In genomic region chr11:7688238-7688826, GRCh38 we compare ENCODE assay signal across 9 cellular contexts. TPM values are rescaled to one million over a fixed set of nuclear protein-coding genes. Genes with fewer than 3 reads are reported as not detected.
DNase-seq lines count a peak whose midpoint lies in the region; ATAC-seq and TF ChIP-seq lines count a peak whose summit lies in the region.
"Had no signal": no experiment of that assay in that cellular context is flagged by ENCODE, and none has a peak within 500 bp of the region (broad histone marks: within the 10 kb centered on the region; RNA-seq: fewer than 3 reads in every experiment).

No MANE protein-coding gene starts in this region.

- POLR2A ChIA-PET in BJ (lab: Charles Lee) (no interaction called here), WTC11 (lab: Charles Lee) (no interaction called here)

- H3K9me3 Mint-ChIP-seq in WTC11, result no peaks in the 10 kb centered on the region
- H3K9me3 Mint-ChIP-seq in activated T-helper 1 cell treated with anti-CD3 and anti-CD28 coated beads, Interleukin-12 subunit alpha, Interleukin-12 subunit beta, Interleukin-2, Interleukin-4 antibody, amounts not matched to agents 30 ng/mL and 10 ng/mL and 1 ng/mL, durations not matched to agents 14 hours and 24 hours and 36 hours, result no peaks in the 10 kb centered on the region

- CTCF ChIA-PET in BJ (lab: Yijun Ruan, JAX), result interaction anchor here (0.7 to 2.4 kb wide), 16 partner anchors 9 to 731 kb away, joined by 3 to 18 read pairs (median 4); no protein-coding TSS in a partner anchor
- CTCF ChIA-PET in WTC11 (lab: Charles Lee), result interaction anchor here (1.9 to 2.1 kb wide), 3 partner anchors 23 to 117 kb away, joined by 6 to 15 read pairs (median 8); no protein-coding TSS in a partner anchor

- no peak overlapping the region for H3K27ac Mint-ChIP-seq in WTC11
- H3K27ac Mint-ChIP-seq in activated T-helper 1 cell treated with anti-CD3 and anti-CD28 coated beads, Interleukin-12 subunit alpha, Interleukin-12 subunit beta, Interleukin-2, Interleukin-4 antibody, amounts not matched to agents 30 ng/mL and 10 ng/mL and 1 ng/mL, durations not matched to agents 14 hours and 24 hours and 36 hours, result no peak overlapping the region

- 15% methylated on average over 4 of the region's 4 CpGs for WGBS in upper lobe of left lung, 2 donors

- no peak overlapping the region for H3K4me3 ChIP-seq in BJ (ENCODE audit: low read depth, low read length)
- H3K4me3 ChIP-seq in upper lobe of left lung, result no peak overlapping the region

- H3K27me3 ChIP-seq in BJ (ENCODE audit: control insufficient read depth, insufficient read depth, low read length) (no peaks in the 10 kb centered on the region; the same call in 1 of the 2 replicates), upper lobe of left lung (no peaks in the 10 kb centered on the region)

- no peaks in the 10 kb centered on the region for H3K9me3 ChIP-seq in upper lobe of left lung

- H3K36me3 ChIP-seq in BJ (ENCODE audit: control insufficient read depth, insufficient read depth, low read length) (no peaks in the 10 kb centered on the region), upper lobe of left lung (no peaks in the 10 kb centered on the region)

- H3K36me3 Mint-ChIP-seq in WTC11, result no peaks in the 10 kb centered on the region
- no peaks in the 10 kb centered on the region for H3K36me3 Mint-ChIP-seq in activated T-helper 1 cell treated with anti-CD3 and anti-CD28 coated beads, Interleukin-12 subunit alpha, Interleukin-12 subunit beta, Interleukin-2, Interleukin-4 antibody, amounts not matched to agents 30 ng/mL and 10 ng/mL and 1 ng/mL, durations not matched to agents 14 hours and 24 hours and 36 hours (ENCODE audit: low read depth)

- TF ChIP-seq POLR2A in upper lobe of left lung (IDR thresholded peaks at IDR 0.05), result no peak

- no peaks in the 10 kb centered on the region for H3K4me1 ChIP-seq in upper lobe of left lung

- peaks cover 29% of the 10 kb centered on the region for H3K4me1 Mint-ChIP-seq in WTC11
- no peaks in the 10 kb centered on the region for H3K4me1 Mint-ChIP-seq in activated T-helper 1 cell treated with anti-CD3 and anti-CD28 coated beads, Interleukin-12 subunit alpha, Interleukin-12 subunit beta, Interleukin-2, Interleukin-4 antibody, amounts not matched to agents 30 ng/mL and 10 ng/mL and 1 ng/mL, durations not matched to agents 14 hours and 24 hours and 36 hours (ENCODE audit: low read depth)

- H3K4me3 Mint-ChIP-seq in WTC11, result no peak overlapping the region
- no peak overlapping the region for H3K4me3 Mint-ChIP-seq in activated T-helper 1 cell treated with anti-CD3 and anti-CD28 coated beads, Interleukin-12 subunit alpha, Interleukin-12 subunit beta, Interleukin-2, Interleukin-4 antibody, amounts not matched to agents 30 ng/mL and 10 ng/mL and 1 ng/mL, durations not matched to agents 14 hours and 24 hours and 36 hours

- intact Hi-C loops in activated T-helper 1 cell treated with anti-CD3 and anti-CD28 coated beads, Interleukin-12 subunit alpha, Interleukin-12 subunit beta, Interleukin-2, Interleukin-4 antibody, amounts not matched to agents 30 ng/mL and 10 ng/mL and 1 ng/mL, durations not matched to agents 14 hours and 24 hours and 36 hours (cut with micrococcal nuclease), result loop anchor here (1.0 kb wide), 1 partner anchor 590 kb away; no protein-coding TSS in a partner anchor

- DNase-seq in BJ (ENCODE audit: low read depth) (no peak), HuH-7 (ENCODE audit: low spot score) (peak; percentile 39), WTC11 (ENCODE audit: low spot score) (peak; percentile 18), iris pigment epithelial cell (ENCODE audit: low read depth) (peak; percentile 39), upper lobe of left lung (no peak)
- DNase-seq in activated T-helper 1 cell treated with anti-CD3 and anti-CD28 coated beads, Interleukin-12 subunit alpha, Interleukin-12 subunit beta, Interleukin-2, Interleukin-4 antibody, amounts not matched to agents 30 ng/mL and 10 ng/mL and 1 ng/mL, durations not matched to agents 14 hours and 24 hours and 36 hours (ENCODE audit: low spot score), result no peak

- TF ChIP-seq EP300 in upper lobe of left lung (IDR thresholded peaks at IDR 0.05), result no peak

- TF ChIP-seq CTCF in BJ (IDR thresholded peaks at IDR 0.05; ENCODE audit: insufficient read depth, low read depth, low read length), result peak; percentile 91
- TF ChIP-seq CTCF in WTC11 (IDR thresholded peaks at IDR 0.05), result peak; percentile 83
- TF ChIP-seq CTCF in upper lobe of left lung (IDR thresholded peaks at IDR 0.05), result peak in 5 of 6 experiments; percentile 49 to 73 (median 61)

- H3K27ac ChIP-seq in upper lobe of left lung, result no peak overlapping the region
- H3K27ac ChIP-seq: epithelial cell of prostate had no signal

- H3K27me3 Mint-ChIP-seq in WTC11 (ENCODE audit: low read depth), result no peaks in the 10 kb centered on the region; the same call in 1 of the 2 replicates
- peaks cover 23% of the 10 kb centered on the region for H3K27me3 Mint-ChIP-seq in activated T-helper 1 cell treated with anti-CD3 and anti-CD28 coated beads, Interleukin-12 subunit alpha, Interleukin-12 subunit beta, Interleukin-2, Interleukin-4 antibody, amounts not matched to agents 30 ng/mL and 10 ng/mL and 1 ng/mL, durations not matched to agents 14 hours and 24 hours and 36 hours (ENCODE audit: insufficient read depth)

- peak; percentile 66 for ATAC-seq in GM18861 (IDR thresholded peaks at IDR 0.05; ENCODE audit: unreplicated experiment)
- ATAC-seq in WTC11, result peak; percentile 69
- ATAC-seq in upper lobe of left lung (ENCODE audit: low FRiP score in 2 of 2), result peak in 1 of 2 donors; percentile 72
- no peak for ATAC-seq in HG03520 (IDR thresholded peaks at IDR 0.05; ENCODE audit: unreplicated experiment)

TF ChIP-seq in WTC11, 78 proteins besides CTCF, POLR2A, EP300 and RAD21:
- TF ChIP-seq ETV6 (CRISPR knock-in tag; IDR thresholded peaks at IDR 0.05), result no peak
- no peak for TF ChIP-seq TEAD4 (CRISPR knock-in tag; IDR thresholded peaks at IDR 0.05)

RNA-seq across cellular contexts. Expression of gene CYB5R2, which starts 15.0 kb away (rescaled TPM):
- 48.9 and 49.6 TPM in 2 replicates for polyA plus RNA-seq in BJ (2011; rRNA removed)
- polyA minus RNA-seq in BJ (2011; rRNA and poly(A)+ RNA removed), result 21.1 and 27.4 TPM in 2 replicates
- total RNA-seq in WTC11 (2021) (36.6 to 40.3 TPM (median 36.8 TPM) in 3 replicates), upper lobe of left lung (10 to 100 TPM in 4 of 6 donors, 1 to 10 TPM in 2; 8.3 to 58.7 (median 10.6) TPM)
- 2.8 and 3.0 TPM in 2 replicates for total RNA-seq in activated T-helper 1 cell treated with anti-CD3 and anti-CD28 coated beads, Interleukin-12 subunit alpha, Interleukin-12 subunit beta, Interleukin-2, Interleukin-4 antibody, amounts not matched to agents 30 ng/mL and 10 ng/mL and 1 ng/mL, durations not matched to agents 14 hours and 24 hours and 36 hours

RNA-seq across cellular contexts. Expression of gene OVCH2, which starts 17.9 kb away (rescaled TPM):
- polyA plus RNA-seq in BJ (2011; rRNA removed), result 2.8 and 3.7 TPM in 2 replicates
- polyA minus RNA-seq in BJ (2011; rRNA and poly(A)+ RNA removed), result 4.4 and 7.5 TPM in 2 replicates
- total RNA-seq in WTC11 (2021), result 0.57 TPM in 1 of 3 replicates, not detected in the others
- 10 to 100 TPM in 1 of 6 donors, 1 to 10 TPM in 5; 3.0 to 29.3 (median 5.7) TPM for total RNA-seq in upper lobe of left lung
- not detected in 2 replicates for total RNA-seq in activated T-helper 1 cell treated with anti-CD3 and anti-CD28 coated beads, Interleukin-12 subunit alpha, Interleukin-12 subunit beta, Interleukin-2, Interleukin-4 antibody, amounts not matched to agents 30 ng/mL and 10 ng/mL and 1 ng/mL, durations not matched to agents 14 hours and 24 hours and 36 hours

Comparison
In these comparisons a context has a peak if more than half of its experiments do, and no peak if none do; other contexts are left out.
1. DNase-seq: peak in HuH-7 (single experiment), WTC11 (single experiment) and iris pigment epithelial cell (single experiment); none in BJ (single experiment), upper lobe of left lung (0 of 2) and activated T-helper 1 cell treated with anti-CD3 and anti-CD28 coated beads, Interleukin-12 subunit alpha, Interleukin-12 subunit beta, Interleukin-2, Interleukin-4 antibody, amounts not matched to agents 30 ng/mL and 10 ng/mL and 1 ng/mL, durations not matched to agents 14 hours and 24 hours and 36 hours (single experiment).
2. Peak in every context shown above with its lines, with median percentiles within 50 percentile points of each other: CTCF ChIP-seq.